In genomic region chr19:2425622-2426581, GRCh38 we compare ENCODE assay signal across 8 cellular contexts. TPM values are rescaled to one million over a fixed set of nuclear protein-coding genes. Genes with fewer than 3 reads are reported as not detected.
A peak's percentile ranks its signal among the peaks of the same experiment; 100 is the strongest.
DNase-seq lines count a peak whose midpoint lies in the region; ATAC-seq and TF ChIP-seq lines count a peak whose summit lies in the region.

No MANE protein-coding gene starts in this region.

- peaks cover 52% of the 10 kb centered on the region for H3K79me2 ChIP-seq in osteoblast (ENCODE audit: insufficient read depth, low read length)

- H3K9ac ChIP-seq in NT2/D1 (ENCODE audit: insufficient read length, low read depth), result peak overlapping the region; percentile 100
- no peak overlapping the region for H3K9ac ChIP-seq in endodermal cell (ENCODE audit: extremely low read depth, low read length, poor library complexity, severe bottlenecking)

- peak overlapping the region; percentile 68 for H3K4me3 ChIP-seq in Caco-2 (ENCODE audit: low read depth, low read length)
- peak overlapping the region; percentile 99 for H3K4me3 ChIP-seq in NT2/D1 (ENCODE audit: insufficient read length, low read depth)
- peak overlapping the region; percentile 92 for H3K4me3 ChIP-seq in endodermal cell (ENCODE audit: low read length)
- H3K4me3 ChIP-seq in osteoblast (ENCODE audit: insufficient read depth, low read length), result peak overlapping the region; percentile 99

- H3K27ac Mint-ChIP-seq in Caco-2 (ENCODE audit: unreplicated experiment) (peak overlapping the region; percentile 100), endodermal cell (peak overlapping the region; percentile 99)

- H3K9me3 ChIP-seq in Caco-2, result no peaks in the 10 kb centered on the region
- H3K9me3 ChIP-seq in NT2/D1 (ENCODE audit: insufficient read depth, low read length), result no peaks in the 10 kb centered on the region
- no peaks in the 10 kb centered on the region for H3K9me3 ChIP-seq in endodermal cell (ENCODE audit: control insufficient read depth, low read length)
- H3K9me3 ChIP-seq in osteoblast (ENCODE audit: low read depth, low read length), result no peaks in the 10 kb centered on the region

- H4K20me1 ChIP-seq in osteoblast (ENCODE audit: insufficient read depth, low read length), result peaks cover 21% of the 10 kb centered on the region

- H3K4me1 Mint-ChIP-seq in Caco-2 (ENCODE audit: low read depth, unreplicated experiment) (peaks cover 5% of the 10 kb centered on the region), endodermal cell (peaks cover 11% of the 10 kb centered on the region)

- BruUV-seq in Caco-2 (replicated peaks; lab: Mats Ljungman, UMichigan), result no TSS peak

- H3K4me3 Mint-ChIP-seq in Caco-2 (ENCODE audit: unreplicated experiment), result peak overlapping the region; percentile 93
- peak overlapping the region; percentile 86 for H3K4me3 Mint-ChIP-seq in endodermal cell

- H3K27me3 ChIP-seq in Caco-2 (replicated peaks; ENCODE audit: control insufficient read depth, insufficient read depth, low read length), result no peaks in the 10 kb centered on the region
- no peaks in the 10 kb centered on the region for H3K27me3 ChIP-seq in NT2/D1 (ENCODE audit: insufficient read depth, insufficient read length)
- no peaks in the 10 kb centered on the region for H3K27me3 ChIP-seq in endodermal cell (ENCODE audit: control insufficient read depth, insufficient read depth, low read length, poor library complexity, severe bottlenecking)
- H3K27me3 ChIP-seq in osteoblast (ENCODE audit: insufficient read depth, low read length), result no peaks in the 10 kb centered on the region

- peaks cover 2% of the 10 kb centered on the region; the same call in 1 of the 2 replicates for H3K36me3 ChIP-seq in Caco-2 (ENCODE audit: control insufficient read depth, insufficient read depth, low read length)
- peaks cover 73% of the 10 kb centered on the region for H3K36me3 ChIP-seq in NT2/D1 (ENCODE audit: insufficient read depth, insufficient read length, low read length)
- peaks cover 9% of the 10 kb centered on the region for H3K36me3 ChIP-seq in endodermal cell (ENCODE audit: control insufficient read depth, insufficient read depth, low read length)
- peaks cover 19% of the 10 kb centered on the region for H3K36me3 ChIP-seq in osteoblast (ENCODE audit: insufficient read depth, low read length)

- ATAC-seq in GM19035 (IDR thresholded peaks at IDR 0.05; ENCODE audit: unreplicated experiment) (no peak), HG02642 (IDR thresholded peaks at IDR 0.05; ENCODE audit: poor library complexity, unreplicated experiment) (no peak)

- 75 to 79% methylated on average over 22 to 27 of the region's 29 CpGs for WGBS in endodermal cell (ENCODE audit: insufficient coverage in 1 of 2, insufficient read length in 1 of 2), 2 experiments

- TF ChIP-seq CTCF in Caco-2 (IDR thresholded peaks at IDR 0.05; ENCODE audit: insufficient read depth in 1 of 2, low read depth in 1 of 2, low read length in 1 of 2, severe bottlenecking in 1 of 2, unreplicated experiment in 1 of 2) (no peak), endodermal cell (conservative IDR thresholded peaks at IDR 0.05) (no peak), osteoblast (IDR thresholded peaks at IDR 0.05; ENCODE audit: extremely low read depth, low read depth, low read length) (no peak)

- H3K4me2 ChIP-seq in osteoblast (ENCODE audit: insufficient read depth, low read length), result peak overlapping the region; percentile 96

- H2AFZ ChIP-seq in osteoblast (ENCODE audit: low read length), result no peak overlapping the region

- CTCF ChIA-PET in Caco-2 (lab: Charles Lee), result no interaction called here

- DNase-seq in Caco-2, result no peak
- DNase-seq in NT2/D1 (ENCODE audit: low read depth, low spot score), result no peak
- peak; percentile 56 for DNase-seq in endodermal cell
- DNase-seq in osteoblast (ENCODE audit: insufficient read length, low spot score, missing footprints), result peak; percentile 87
- DNase-seq in NCI-H82 treated with DMSO at 0.1 percent for 48 hours (lab: John Stamatoyannopoulos, UW; ENCODE audit: unreplicated experiment), result no peak
- no peak for DNase-seq in NCI-H187 (lab: John Stamatoyannopoulos, UW)

- POLR2A ChIA-PET in Caco-2 (lab: Charles Lee), result interaction anchor here (0.6 to 2.1 kb wide), 2 partner anchors 50 to 525 kb away, joined by 3 to 15 read pairs; partner anchors contain the start of gene GADD45B

- intact Hi-C loops in Caco-2 (cut with micrococcal nuclease; ENCODE audit: unreplicated experiment), result no loop called here

- H3K9me3 Mint-ChIP-seq in Caco-2 (ENCODE audit: unreplicated experiment) (no peaks in the 10 kb centered on the region), endodermal cell (no peaks in the 10 kb centered on the region)

- H3K4me1 ChIP-seq in Caco-2 (peaks cover 20% of the 10 kb centered on the region), NT2/D1 (ENCODE audit: insufficient read depth, insufficient read length) (peaks cover 21% of the 10 kb centered on the region), endodermal cell (ENCODE audit: control insufficient read depth, insufficient read depth, low read length) (no peaks in the 10 kb centered on the region), osteoblast (ENCODE audit: insufficient read depth, low read length) (peaks cover 24% of the 10 kb centered on the region)

- no peak overlapping the region for H3K27ac ChIP-seq in endodermal cell (ENCODE audit: low read depth, low read length)
- H3K27ac ChIP-seq in osteoblast (ENCODE audit: low read depth, low read length), result peak overlapping the region; percentile 96

- H3K27me3 Mint-ChIP-seq in Caco-2 (ENCODE audit: insufficient read depth, unreplicated experiment) (no peaks in the 10 kb centered on the region), endodermal cell (ENCODE audit: insufficient read depth) (no peaks in the 10 kb centered on the region)

- H3K36me3 Mint-ChIP-seq in Caco-2 (ENCODE audit: insufficient read depth, unreplicated experiment) (peaks cover 49% of the 10 kb centered on the region), endodermal cell (ENCODE audit: low read depth) (peaks cover 11% of the 10 kb centered on the region)

RNA-seq across cellular contexts. Expression of gene TIMM13, which starts 1.5 kb away (rescaled TPM):
- 200 and 217 TPM in 2 replicates for total RNA-seq in Caco-2 (2022)
- 100 to 1,000 TPM; 149 to 175 TPM for total RNA-seq in endodermal cell
- 96.0 TPM for polyA plus RNA-seq in endodermal cell (2013, experiment 1 of 2)
- polyA plus RNA-seq in endodermal cell (2013, experiment 2 of 2), result 86.4 TPM
- 27.7 and 27.9 TPM in 2 replicates for total RNA-seq in osteoblast

RNA-seq across cellular contexts. Expression of gene LMNB2, which starts 30.9 kb away (rescaled TPM):
- total RNA-seq in Caco-2 (2022) (128 and 130 TPM in 2 replicates), endodermal cell (100 to 1,000 TPM; 146 to 191 TPM), osteoblast (24.2 and 24.6 TPM in 2 replicates)
- polyA plus RNA-seq in endodermal cell (2013, experiment 1 of 2), result 119 TPM
- polyA plus RNA-seq in endodermal cell (2013, experiment 2 of 2), result 116 TPM

RNA-seq across cellular contexts. Expression of gene GADD45B, which starts 50.0 kb away (rescaled TPM):
- total RNA-seq in Caco-2 (2022) (20.2 and 23.8 TPM in 2 replicates), endodermal cell (10 to 100 TPM; 16.5 to 23.6 TPM), osteoblast (41.8 and 46.3 TPM in 2 replicates)
- 9.0 TPM for polyA plus RNA-seq in endodermal cell (2013, experiment 1 of 2)
- polyA plus RNA-seq in endodermal cell (2013, experiment 2 of 2), result 10.2 TPM

Comparison
In these comparisons a context has a peak if more than half of its experiments do, and no peak if none do; other contexts are left out.
1. DNase-seq: peak in endodermal cell (single experiment) and osteoblast (single experiment); none in Caco-2 (0 of 2), NT2/D1 (single experiment), NCI-H82 treated with DMSO at 0.1 percent for 48 hours (single experiment) and NCI-H187 (0 of 2).
2. Peak in every context shown above with its lines, with median percentiles within 50 percentile points of each other: H3K4me3 ChIP-seq.